In the genomic region with DNA sequence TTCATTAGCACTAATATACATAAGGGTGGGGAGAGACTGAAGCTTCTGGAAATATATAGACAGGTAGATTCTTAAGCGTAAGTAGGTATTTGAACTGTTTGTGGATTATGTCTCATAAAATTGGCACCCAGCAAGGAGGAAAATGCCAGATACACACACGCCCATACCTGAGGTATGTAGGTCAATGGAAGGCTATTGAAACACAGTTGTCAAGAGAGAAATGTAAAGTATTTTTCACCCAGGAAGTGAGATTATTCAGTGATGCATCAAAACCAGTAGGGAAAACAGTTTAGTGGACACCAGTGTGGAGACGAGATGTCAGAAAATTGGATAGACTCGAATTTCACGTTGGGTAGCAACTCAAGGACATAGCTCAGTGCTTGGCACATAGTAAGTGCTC, we compare ENCODE assay signal across 28 cellular contexts. TPM values are rescaled to one million over a fixed set of nuclear protein-coding genes. Genes with fewer than 3 reads are reported as not detected.
"Had no signal": no experiment of that assay in that cellular context is flagged by ENCODE, and none has a peak within 500 bp of the region (broad histone marks: within the 10 kb centered on the region; RNA-seq: fewer than 3 reads in every experiment).

No MANE protein-coding gene starts in this region.

- H3K27ac ChIP-seq: SK-N-MC had no signal

- H3K4me3 ChIP-seq: MG63, SK-N-MC had no signal

- H3K9me3 ChIP-seq: MG63 had no signal

- ATAC-seq: activated T-cell treated with anti-CD3 and anti-CD28 coated beads, Interleukin-2, amount 50 U/mL, for 72 hours; Right ventricle myocardium inferior; T-cell had no signal

- H3K36me3 ChIP-seq: MG63 had no signal

- DNase-seq: activated CD4-positive, alpha-beta memory T cell treated with anti-CD3 and anti-CD28 coated beads for 36 hours; activated CD4-positive, alpha-beta T cell treated with anti-CD3 and anti-CD28 coated beads, Interleukin-2, amount 10 ng/mL, durations not matched to agents 7 days and 5 days; activated CD4-positive, CD25-positive, alpha-beta regulatory T cell; activated gamma-delta T cell treated with Interleukin-2 at 50 U/mL for 16 hours; activated naive CD4-positive, alpha-beta T cell treated with anti-CD3 and anti-CD28 coated beads, Interleukin-2, amount 10 ng/mL, durations not matched to agents 7 days and 5 days; activated naive CD8-positive, alpha-beta T cell treated with anti-CD3 and anti-CD28 coated beads for 36 hours; activated T-cell treated with anti-CD3 and anti-CD28 coated beads, Interleukin-2, amount 50 U/mL, for 72 hours; caudate nucleus; KG1; MG63; MV-4-11; NCI-H1092 treated with DMSO at 0.1 percent for 48 hours; NCI-H1417 treated with DMSO at 0.1 percent for 48 hours; NCI-H1694; NCI-H2029; NCI-H2107; NCI-H2171 treated with DMSO at 0.1 percent for 48 hours; NCI-H345; NCI-H510A; NCI-H69; T-cell; T-helper 2 cell; T1000 had no signal

RNA-seq across cellular contexts. Expression of a gene that starts 4.7 kb away (rescaled TPM):
- total RNA-seq: activated CD4-positive, alpha-beta T cell treated with anti-CD3 and anti-CD28 coated beads, Interleukin-2, amount 10 ng/mL, durations not matched to agents 7 days and 5 days; activated CD8-positive, alpha-beta memory T cell treated with anti-CD3 and anti-CD28 coated beads for 36 hours; activated T-helper 2 cell treated with anti-CD3 and anti-CD28 coated beads, Interferon-gamma antibody, Interleukin-2, Interleukin-4, amounts not matched to agents 10 μg/mL and 5 μg/mL and 100 μg/mL, durations not matched to agents 14 hours and 24 hours and 36 hours; LHCN-M2; Right ventricle myocardium inferior had no signal

RNA-seq across cellular contexts. Expression of a gene that starts 12.9 kb away (rescaled TPM):
- total RNA-seq: LHCN-M2 had no signal
